Comparison of ENCODE assay signal across 21 cellular contexts in the genomic region with DNA sequence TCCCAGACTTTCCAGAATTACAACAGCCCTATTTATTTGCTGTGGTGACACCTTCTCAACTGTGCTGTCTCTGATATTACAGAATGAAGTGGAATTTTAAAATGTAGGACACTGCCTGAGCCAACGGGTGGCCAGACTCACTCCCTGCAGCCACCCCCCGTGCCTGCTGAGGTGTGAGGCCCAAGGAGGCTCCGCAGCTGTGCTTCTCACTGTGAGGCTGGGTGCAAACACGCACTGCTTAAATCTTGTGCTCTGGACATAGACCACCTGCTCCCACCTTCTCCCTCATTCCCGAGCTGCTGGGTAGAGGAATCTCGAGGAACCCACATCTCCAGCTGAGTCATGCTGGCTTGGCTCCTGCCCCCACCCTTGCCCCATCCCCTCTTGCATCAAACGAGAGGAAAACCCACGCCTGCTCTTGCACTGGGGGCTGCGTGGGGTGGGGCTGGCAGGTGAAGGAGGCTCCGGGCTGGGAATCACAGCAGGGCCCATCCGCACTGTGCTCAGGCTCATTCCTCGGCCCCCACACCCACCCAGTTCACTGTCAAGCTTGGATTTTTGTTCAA. TPM values are rescaled to one million over a fixed set of nuclear protein-coding genes. Genes with fewer than 3 reads are reported as not detected.
DNase-seq lines count a peak whose midpoint lies in the region; ATAC-seq and TF ChIP-seq lines count a peak whose summit lies in the region.
"Had no signal": no experiment of that assay in that cellular context is flagged by ENCODE, and none has a peak within 500 bp of the region (broad histone marks: within the 10 kb centered on the region; RNA-seq: fewer than 3 reads in every experiment).

No MANE protein-coding gene starts in this region.

- no peaks in the 10 kb centered on the region for H3K9me3 Mint-ChIP-seq in CD4-positive, alpha-beta T cell
- H3K9me3 Mint-ChIP-seq in endothelial cell (ENCODE audit: unreplicated experiment) = no peaks in the 10 kb centered on the region
- no peaks in the 10 kb centered on the region for H3K9me3 Mint-ChIP-seq in activated CD4-positive, alpha-beta memory T cell treated with anti-CD3 and anti-CD28 coated beads, Interleukin-2, amount 10 ng/mL, durations not matched to agents 7 days and 5 days
- H3K9me3 Mint-ChIP-seq: activated T-cell treated with anti-CD3 and anti-CD28 coated beads, Interleukin-2, amount 50 U/mL, for 24 hours had no signal

- BruUV-seq in PC-3 (replicated peaks; lab: Mats Ljungman, UMichigan) = no TSS peak
- BruUV-seq in PC-9 (replicated peaks; lab: Mats Ljungman, UMichigan) = no TSS peak

- H3K4me1 Mint-ChIP-seq in CD4-positive, alpha-beta T cell (ENCODE audit: low read depth) = peaks cover 19% of the 10 kb centered on the region
- H3K4me1 Mint-ChIP-seq in endothelial cell (ENCODE audit: unreplicated experiment) = peaks cover 21% of the 10 kb centered on the region
- H3K4me1 Mint-ChIP-seq in activated CD4-positive, alpha-beta memory T cell treated with anti-CD3 and anti-CD28 coated beads, Interleukin-2, amount 10 ng/mL, durations not matched to agents 7 days and 5 days = peaks cover 32% of the 10 kb centered on the region

- H3K27me3 ChIP-seq in CD4-positive, alpha-beta T cell (ENCODE audit: control insufficient read depth, insufficient read depth, low read length) = no peaks in the 10 kb centered on the region
- H3K27me3 ChIP-seq in gastrocnemius medialis (no peaks in the 10 kb centered on the region), PC-3 (ENCODE audit: low read length) (no peaks in the 10 kb centered on the region), PC-9 (ENCODE audit: insufficient read depth, low read depth) (no peaks in the 10 kb centered on the region)
- H3K27me3 ChIP-seq: body of pancreas, vagina had no signal

- H4K20me1 ChIP-seq in PC-3 (ENCODE audit: low read length) = no peaks in the 10 kb centered on the region
- no peaks in the 10 kb centered on the region for H4K20me1 ChIP-seq in PC-9 (ENCODE audit: insufficient read depth)

- TF ChIP-seq POLR2A in gastrocnemius medialis (IDR thresholded peaks at IDR 0.05) = no peak

- CTCF ChIA-PET in CD4-positive, alpha-beta T cell (lab: Charles Lee) = no interaction called here
- CTCF ChIA-PET in activated CD4-positive, alpha-beta memory T cell treated with anti-CD3 and anti-CD28 coated beads, Interleukin-2, amount 10 ng/mL, durations not matched to agents 7 days and 5 days (lab: Charles Lee) = no interaction called here
- CTCF ChIA-PET in PC-3 (lab: Charles Lee) = no interaction called here
- CTCF ChIA-PET in PC-9 (lab: Charles Lee) = no interaction called here

- no peak overlapping the region for H3K4me3 ChIP-seq in gastrocnemius medialis
- no peak overlapping the region for H3K4me3 ChIP-seq in PC-3 (ENCODE audit: low read length)
- H3K4me3 ChIP-seq in PC-9 = no peak overlapping the region
- H3K4me3 ChIP-seq: body of pancreas, vagina had no signal

- H3K9me3 ChIP-seq in CD4-positive, alpha-beta T cell (ENCODE audit: control insufficient read depth, low read length) = no peaks in the 10 kb centered on the region
- H3K9me3 ChIP-seq in gastrocnemius medialis (no peaks in the 10 kb centered on the region), PC-3 (ENCODE audit: low read length) (no peaks in the 10 kb centered on the region), PC-9 (ENCODE audit: insufficient read depth, low read depth) (no peaks in the 10 kb centered on the region)
- H3K9me3 ChIP-seq: body of pancreas, vagina had no signal

- peaks cover 0 to 8% of the 10 kb centered on the region in 2 donors for H3K4me1 ChIP-seq in gastrocnemius medialis
- H3K4me1 ChIP-seq in PC-3 (ENCODE audit: insufficient read depth, low read length) = no peaks in the 10 kb centered on the region
- H3K4me1 ChIP-seq in PC-9 (replicated peaks; ENCODE audit: insufficient read depth) = peaks cover 10% of the 10 kb centered on the region
- H3K4me1 ChIP-seq: body of pancreas, vagina had no signal

- H2AFZ ChIP-seq in PC-3 (ENCODE audit: low read length) (no peak overlapping the region), PC-9 (no peak overlapping the region)

- intact Hi-C loops in CD4-positive, alpha-beta T cell (cut with DNase I, micrococcal nuclease) = loop anchor here (5.0 to 10.0 kb wide), 3 partner anchors 64 to 651 kb away; no protein-coding TSS in a partner anchor
- intact Hi-C loops in gastrocnemius medialis (cut with DNase I; ENCODE audit: low total_unique reads) (loop anchor here (10.0 kb wide), 1 partner anchor 651 kb away; no protein-coding TSS in a partner anchor), PC-3 (cut with micrococcal nuclease) (no loop called here), PC-9 (cut with micrococcal nuclease; ENCODE audit: unreplicated experiment) (loop anchor here (5.0 kb wide), 1 partner anchor 44 kb away; no protein-coding TSS in a partner anchor)

- H3K4me2 ChIP-seq in PC-3 (ENCODE audit: low read length) (no peak overlapping the region), PC-9 (no peak overlapping the region)

- H3K9me2 ChIP-seq in PC-3 (replicated peaks; ENCODE audit: low read length) = no peaks in the 10 kb centered on the region
- no peaks in the 10 kb centered on the region for H3K9me2 ChIP-seq in PC-9 (ENCODE audit: insufficient read depth)

- H3K79me2 ChIP-seq in PC-3 (ENCODE audit: low read length) (no peaks in the 10 kb centered on the region), PC-9 (ENCODE audit: low read depth) (no peaks in the 10 kb centered on the region)

- no peak overlapping the region for H3K9ac ChIP-seq in PC-3 (ENCODE audit: low read length)

- H3K27me3 Mint-ChIP-seq in CD4-positive, alpha-beta T cell = no peaks in the 10 kb centered on the region
- H3K27me3 Mint-ChIP-seq in endothelial cell (ENCODE audit: unreplicated experiment) = peaks cover 31% of the 10 kb centered on the region
- no peaks in the 10 kb centered on the region for H3K27me3 Mint-ChIP-seq in activated CD4-positive, alpha-beta memory T cell treated with anti-CD3 and anti-CD28 coated beads, Interleukin-2, amount 10 ng/mL, durations not matched to agents 7 days and 5 days
- H3K27me3 Mint-ChIP-seq: activated T-cell treated with anti-CD3 and anti-CD28 coated beads, Interleukin-2, amount 50 U/mL, for 24 hours had no signal

- ATAC-seq in CD4-positive, alpha-beta T cell (ENCODE audit: poor library complexity) = no peak
- peak in 1 of 2 donors; percentile 5 for ATAC-seq in gastrocnemius medialis
- no peak for ATAC-seq in PC-3
- ATAC-seq: body of pancreas, left lobe of liver had no signal

- no peak overlapping the region for H3K4me3 Mint-ChIP-seq in CD4-positive, alpha-beta T cell
- H3K4me3 Mint-ChIP-seq in endothelial cell (ENCODE audit: unreplicated experiment) = peak overlapping the region; percentile 65
- H3K4me3 Mint-ChIP-seq in activated CD4-positive, alpha-beta memory T cell treated with anti-CD3 and anti-CD28 coated beads, Interleukin-2, amount 10 ng/mL, durations not matched to agents 7 days and 5 days = no peak overlapping the region
- H3K4me3 Mint-ChIP-seq: activated T-cell treated with anti-CD3 and anti-CD28 coated beads, Interleukin-2, amount 50 U/mL, for 24 hours had no signal

- no peak for TF ChIP-seq CTCF in CD4-positive, alpha-beta T cell (IDR thresholded peaks at IDR 0.05)
- no peak for TF ChIP-seq CTCF in endothelial cell (IDR thresholded peaks at IDR 0.05; ENCODE audit: unreplicated experiment)
- no peak for TF ChIP-seq CTCF in gastrocnemius medialis (IDR thresholded peaks at IDR 0.05 in 4 of 5, conservative IDR thresholded peaks at IDR 0.05 in 1 of 5)
- no peak for TF ChIP-seq CTCF in PC-3 (conservative IDR thresholded peaks at IDR 0.05; ENCODE audit: low read depth, low read length)
- TF ChIP-seq CTCF in PC-9 (conservative IDR thresholded peaks at IDR 0.05) = no peak

- DNase-seq in CD4-positive, alpha-beta T cell = no peak
- peak; percentile 11 for DNase-seq in RPMI7951 (ENCODE audit: low read depth)
- DNase-seq in endothelial cell (ENCODE audit: low spot score) = no peak
- DNase-seq in gastrocnemius medialis = no peak
- no peak for DNase-seq in activated CD4-positive, alpha-beta memory T cell treated with anti-CD3 and anti-CD28 coated beads, Interleukin-2, amount 10 ng/mL, durations not matched to agents 7 days and 5 days
- DNase-seq in PC-3 = no peak
- no peak for DNase-seq in PC-9
- DNase-seq: activated naive CD4-positive, alpha-beta T cell treated with anti-CD3 and anti-CD28 coated beads, Interleukin-2, amount 50 U/mL, for 16 hours; activated T-cell treated with anti-CD3 and anti-CD28 coated beads, Interleukin-2, amount 50 U/mL, for 24 hours; body of pancreas; cortex of kidney; DMS153; Kasumi-1; NCI-H1105 treated with DMSO at 0.1 percent for 48 hours; NCI-H2171 treated with DMSO at 0.1 percent for 48 hours; stimulated activated CD4-positive, alpha-beta T cell treated with anti-CD3 and anti-CD28 coated beads, Interleukin-2, amount 100 ng/mL, for 48 hours had no signal

- no peak overlapping the region for H3K27ac ChIP-seq in CD4-positive, alpha-beta T cell (ENCODE audit: low read depth, low read length)
- peak overlapping the region; percentile 49 to 73 (median 62) for H3K27ac ChIP-seq in gastrocnemius medialis
- no peak overlapping the region for H3K27ac ChIP-seq in PC-3 (ENCODE audit: low read length)
- H3K27ac ChIP-seq in PC-9 = no peak overlapping the region
- H3K27ac ChIP-seq: body of pancreas, epithelial cell of prostate, vagina had no signal

- in situ Hi-C loops in gastrocnemius medialis (cut with MboI; ENCODE audit: low sequenced_read_pairs in 4 of 4) = loop anchor here in 3 of 4 donors (5.0 to 25.0 kb wide), 2 partner anchors 149 to 669 kb away; a partner anchor contains a TSS

- H3K36me3 ChIP-seq in gastrocnemius medialis (peaks cover 0 to 71% of the 10 kb centered on the region in 2 donors), PC-3 (ENCODE audit: low read depth, low read length) (no peaks in the 10 kb centered on the region), PC-9 (ENCODE audit: low read depth) (no peaks in the 10 kb centered on the region)

- POLR2A ChIA-PET in CD4-positive, alpha-beta T cell (lab: Charles Lee) = no interaction called here
- POLR2A ChIA-PET in activated CD4-positive, alpha-beta memory T cell treated with anti-CD3 and anti-CD28 coated beads, Interleukin-2, amount 10 ng/mL, durations not matched to agents 7 days and 5 days (lab: Charles Lee) = interaction anchor here (0.8 to 2.5 kb wide), 3 partner anchors 8 to 146 kb away, joined by 3 to 13 read pairs (median 6); a partner anchor contains a TSS
- POLR2A ChIA-PET in PC-3 (lab: Charles Lee; ENCODE audit: unreplicated experiment) = no interaction called here
- POLR2A ChIA-PET in PC-9 (lab: Charles Lee; ENCODE audit: unreplicated experiment) = no interaction called here

- H3K36me3 Mint-ChIP-seq in CD4-positive, alpha-beta T cell (ENCODE audit: low read depth) = peaks cover 63% of the 10 kb centered on the region
- H3K36me3 Mint-ChIP-seq in endothelial cell (ENCODE audit: low read depth, unreplicated experiment) = peaks cover 59% of the 10 kb centered on the region
- peaks cover 54% of the 10 kb centered on the region for H3K36me3 Mint-ChIP-seq in activated CD4-positive, alpha-beta memory T cell treated with anti-CD3 and anti-CD28 coated beads, Interleukin-2, amount 10 ng/mL, durations not matched to agents 7 days and 5 days (ENCODE audit: low read depth)

- H3F3A ChIP-seq in PC-3 (ENCODE audit: low read length, unreplicated experiment) (no peaks in the 10 kb centered on the region), PC-9 (ENCODE audit: insufficient read depth, low read depth) (no peaks in the 10 kb centered on the region)

- H3K27ac Mint-ChIP-seq in CD4-positive, alpha-beta T cell = peak overlapping the region; percentile 65
- no peak overlapping the region for H3K27ac Mint-ChIP-seq in endothelial cell (ENCODE audit: unreplicated experiment)
- H3K27ac Mint-ChIP-seq in activated CD4-positive, alpha-beta memory T cell treated with anti-CD3 and anti-CD28 coated beads, Interleukin-2, amount 10 ng/mL, durations not matched to agents 7 days and 5 days = no peak overlapping the region

RNA-seq across cellular contexts. Expression of a gene that starts 48.0 kb away (rescaled TPM):
- total RNA-seq in CD4-positive, alpha-beta T cell = not detected
- total RNA-seq in RPMI7951 (2014; rRNA removed; shearing (Covaris generic)) = not detected in 2 replicates
- total RNA-seq in endothelial cell (ENCODE audit: unreplicated experiment) = not detected
- total RNA-seq in gastrocnemius medialis = not detected
- total RNA-seq in activated CD4-positive, alpha-beta memory T cell treated with anti-CD3 and anti-CD28 coated beads, Interleukin-2, amount 10 ng/mL, durations not matched to agents 7 days and 5 days = not detected
- total RNA-seq in PC-3 (2014; rRNA removed) = not detected in 2 replicates
- not detected in 2 replicates for total RNA-seq in PC-9 (2021)
- total RNA-seq: frontal cortex, osteocyte, vagina had no signal

Comparison
In these comparisons a context has a peak if more than half of its experiments do, and no peak if none do; other contexts are left out.
1. H3K27ac ChIP-seq: peak in gastrocnemius medialis (4 of 4); none in CD4-positive, alpha-beta T cell (single experiment), PC-3 (single experiment) and PC-9 (single experiment).